Comparison of ENCODE assay signal across 13 cellular contexts in genomic region chr1:206029484-206029883, GRCh38. TPM values are rescaled to one million over a fixed set of nuclear protein-coding genes. Genes with fewer than 3 reads are reported as not detected.
DNase-seq lines count a peak whose midpoint lies in the region; ATAC-seq and TF ChIP-seq lines count a peak whose summit lies in the region.
"Had no signal": no experiment of that assay in that cellular context is flagged by ENCODE, and none has a peak within 500 bp of the region (broad histone marks: within the 10 kb centered on the region; RNA-seq: fewer than 3 reads in every experiment).

No MANE protein-coding gene starts in this region.

- ATAC-seq in GM18873 (IDR thresholded peaks at IDR 0.05; ENCODE audit: low FRiP score, unreplicated experiment) (no peak), HG02981 (IDR thresholded peaks at IDR 0.05; ENCODE audit: unreplicated experiment) (no peak)
- no peak for ATAC-seq in stimulated activated naive CD8-positive, alpha-beta T cell treated with anti-CD3 and anti-CD28 coated beads, Interleukin-15, Interleukin-2, amounts not matched to agents 100 U/mL and 50 U/mL, for 24 hours

- DNase-seq in AG08395 (ENCODE audit: low spot score), result peak; percentile 32
- DNase-seq in RPMI7951 (ENCODE audit: low read depth), result peak; percentile 3
- peak; percentile 71 for DNase-seq in fibroblast of mammary gland (ENCODE audit: low read depth)
- DNase-seq in osteoblast (ENCODE audit: insufficient read length, low spot score, missing footprints), result peak; percentile 13
- DNase-seq in NCI-H1092 treated with DMSO at 0.1 percent for 48 hours (lab: John Stamatoyannopoulos, UW), result no peak
- DNase-seq in stimulated activated naive CD8-positive, alpha-beta T cell treated with anti-CD3 and anti-CD28 coated beads, Interleukin-15, Interleukin-2, amounts not matched to agents 100 U/mL and 50 U/mL, for 24 hours, result no peak
- DNase-seq: activated naive CD8-positive, alpha-beta T cell treated with anti-CD3 and anti-CD28 coated beads, Interleukin-2, amount 10 ng/mL, durations not matched to agents 7 days and 5 days; nephron progenitor cell had no signal

- H4K20me1 ChIP-seq in osteoblast (ENCODE audit: insufficient read depth, low read length), result no peaks in the 10 kb centered on the region

- no peaks in the 10 kb centered on the region for H3K36me3 ChIP-seq in osteoblast (ENCODE audit: insufficient read depth, low read length)

- no peaks in the 10 kb centered on the region for H3K4me1 ChIP-seq in osteoblast (ENCODE audit: insufficient read depth, low read length)

- H3K79me2 ChIP-seq in osteoblast (ENCODE audit: insufficient read depth, low read length), result no peaks in the 10 kb centered on the region

- TF ChIP-seq CTCF in fibroblast of mammary gland (conservative IDR thresholded peaks at IDR 0.05; ENCODE audit: control insufficient read depth, insufficient read depth, low read depth, low read length), result no peak
- TF ChIP-seq CTCF in osteoblast (IDR thresholded peaks at IDR 0.05; ENCODE audit: extremely low read depth, low read depth, low read length), result no peak

- H3K9me3 ChIP-seq in osteoblast (ENCODE audit: low read depth, low read length), result no peaks in the 10 kb centered on the region

- no peak overlapping the region for H3K4me3 ChIP-seq in fibroblast of mammary gland (ENCODE audit: control insufficient read depth, low read depth, low read length)
- H3K4me3 ChIP-seq in osteoblast (ENCODE audit: insufficient read depth, low read length), result no peak overlapping the region
- H3K4me3 ChIP-seq: coronary artery had no signal

- no peak overlapping the region for H3K27ac ChIP-seq in osteoblast (ENCODE audit: low read depth, low read length)
- H3K27ac ChIP-seq: coronary artery had no signal

- no peak overlapping the region for H2AFZ ChIP-seq in osteoblast (ENCODE audit: low read length)

- no peak overlapping the region for H3K4me2 ChIP-seq in osteoblast (ENCODE audit: insufficient read depth, low read length)

- peaks cover 29% of the 10 kb centered on the region for H3K27me3 ChIP-seq in osteoblast (ENCODE audit: insufficient read depth, low read length)

RNA-seq across cellular contexts. Expression of gene CTSE, which starts 5.8 kb away (rescaled TPM):
- 0.60 TPM in 1 of 2 replicates, not detected in the other for total RNA-seq in RPMI7951 (2014; rRNA removed; shearing (Covaris generic))
- total RNA-seq in osteoblast, result not detected in 2 replicates
- total RNA-seq: activated naive CD8-positive, alpha-beta T cell treated with anti-CD3 and anti-CD28 coated beads, Interleukin-2, amount 10 ng/mL, durations not matched to agents 7 days and 5 days; glomerular endothelial cell; lower leg skin had no signal

RNA-seq across cellular contexts. Expression of gene RHEX, which starts 23.5 kb away (rescaled TPM):
- total RNA-seq in RPMI7951 (2014; rRNA removed; shearing (Covaris generic)), result not detected in 2 replicates
- total RNA-seq in osteoblast, result not detected in 2 replicates
- total RNA-seq: activated naive CD8-positive, alpha-beta T cell treated with anti-CD3 and anti-CD28 coated beads, Interleukin-2, amount 10 ng/mL, durations not matched to agents 7 days and 5 days; glomerular endothelial cell had no signal

RNA-seq across cellular contexts. Expression of gene RAB7B, which starts 26.3 kb away (rescaled TPM):
- 0.96 and 0.98 TPM in 2 replicates for total RNA-seq in RPMI7951 (2014; rRNA removed; shearing (Covaris generic))
- 7.6 and 7.7 TPM in 2 replicates for total RNA-seq in osteoblast
- total RNA-seq: glomerular endothelial cell had no signal

Comparison
In these comparisons a context has a peak if more than half of its experiments do, and no peak if none do; other contexts are left out.
1. DNase-seq: peak in AG08395 (single experiment), RPMI7951 (single experiment), fibroblast of mammary gland (single experiment) and osteoblast (single experiment); none in NCI-H1092 treated with DMSO at 0.1 percent for 48 hours (single experiment) and stimulated activated naive CD8-positive, alpha-beta T cell treated with anti-CD3 and anti-CD28 coated beads, Interleukin-15, Interleukin-2, amounts not matched to agents 100 U/mL and 50 U/mL, for 24 hours (single experiment).